In genomic region chr9:131657456-131657855, GRCh38 we compare ENCODE assay signal across 9 cellular contexts.
DNase-seq lines count a peak whose midpoint lies in the region; ATAC-seq and TF ChIP-seq lines count a peak whose summit lies in the region.
"Had no signal": no experiment of that assay in that cellular context is flagged by ENCODE, and none has a peak within 500 bp of the region (broad histone marks: within the 10 kb centered on the region; RNA-seq: fewer than 3 reads in every experiment).

No MANE protein-coding gene starts in this region.

- H3K9me3 Mint-ChIP-seq in chondrocyte (ENCODE audit: low read depth) = no peaks in the 10 kb centered on the region

- BruUV-seq in PC-9 (replicated peaks; lab: Mats Ljungman, UMichigan) = no TSS peak

- H3K36me3 Mint-ChIP-seq in chondrocyte (ENCODE audit: low read depth) = no peaks in the 10 kb centered on the region

- peak overlapping the region; percentile 73 for H3K4me2 ChIP-seq in PC-9

- no peaks in the 10 kb centered on the region for H3K9me2 ChIP-seq in PC-9 (ENCODE audit: insufficient read depth)

- H3K4me1 Mint-ChIP-seq in chondrocyte (ENCODE audit: low read depth) = peaks cover 60% of the 10 kb centered on the region

- ATAC-seq in psoas muscle (peak in 2 of 4 donors; percentile 10 to 29), HG02763 (IDR thresholded peaks at IDR 0.05; ENCODE audit: unreplicated experiment) (no peak), HG03457 (IDR thresholded peaks at IDR 0.05; ENCODE audit: unreplicated experiment) (no peak)

- H3K27ac ChIP-seq in PC-9 = peak overlapping the region; percentile 90
- H3K27ac ChIP-seq in psoas muscle = peak overlapping the region; percentile 74

- H4K20me1 ChIP-seq in PC-9 (ENCODE audit: insufficient read depth) = no peaks in the 10 kb centered on the region

- POLR2A ChIA-PET in PC-9 (lab: Charles Lee; ENCODE audit: unreplicated experiment) = interaction anchor here (1.5 kb wide), 1 partner anchor 49 kb away, joined by 5 read pairs; no protein-coding TSS in a partner anchor

- peak; percentile 26 for DNase-seq in DMS53 (lab: John Stamatoyannopoulos, UW)
- no peak for DNase-seq in DMS53 treated with DMSO at 0.1 percent for 48 hours (lab: John Stamatoyannopoulos, UW; ENCODE audit: unreplicated experiment)
- peak; percentile 34 to 70 for DNase-seq in PC-9
- DNase-seq in chondrocyte (ENCODE audit: low spot score) = no peak
- DNase-seq in psoas muscle = no peak
- DNase-seq in central memory CD4-positive, alpha-beta T cell = no peak
- DNase-seq: stimulated activated CD4-positive, alpha-beta T cell treated with anti-CD3 and anti-CD28 coated beads, Interleukin-4, amount 100 ng/mL, for 1 hour had no signal

- 88 to 94% (median 90%) methylated on average over 8 of the region's 8 CpGs for WGBS in psoas muscle, 3 donors

- no peak overlapping the region for H3K4me3 Mint-ChIP-seq in chondrocyte (ENCODE audit: unreplicated experiment)

- H3K79me2 ChIP-seq in PC-9 (ENCODE audit: low read depth) = peaks cover 19% of the 10 kb centered on the region; the same call in 1 of the 2 replicates

- H3K36me3 ChIP-seq in PC-9 (ENCODE audit: low read depth) = no peaks in the 10 kb centered on the region
- no peaks in the 10 kb centered on the region for H3K36me3 ChIP-seq in psoas muscle (ENCODE audit: insufficient read depth in 1 of 2, low read depth in 1 of 2)

- peaks cover 25% of the 10 kb centered on the region for H3F3A ChIP-seq in PC-9 (ENCODE audit: insufficient read depth, low read depth)

- TF ChIP-seq CTCF in PC-9 (conservative IDR thresholded peaks at IDR 0.05) = no peak
- TF ChIP-seq CTCF in chondrocyte (IDR thresholded peaks at IDR 0.05) = no peak
- no peak for TF ChIP-seq CTCF in psoas muscle (IDR thresholded peaks at IDR 0.05)

- H3K4me1 ChIP-seq in PC-9 (replicated peaks; ENCODE audit: insufficient read depth) (peaks cover 42% of the 10 kb centered on the region), psoas muscle (peaks cover 80% of the 10 kb centered on the region)

- intact Hi-C loops in PC-9 (cut with micrococcal nuclease; ENCODE audit: unreplicated experiment) = no loop called here
- intact Hi-C loops in psoas muscle (cut with DNase I) = loop anchor here (2.0 to 5.0 kb wide), 2 partner anchors 80 to 83 kb away; partner anchors contain the start of gene RAPGEF1 (in 1 of the 2)

- no peaks in the 10 kb centered on the region for H3K27me3 Mint-ChIP-seq in chondrocyte (ENCODE audit: low read depth)

- H3K27me3 ChIP-seq in PC-9 (ENCODE audit: insufficient read depth, low read depth) (no peaks in the 10 kb centered on the region), psoas muscle (ENCODE audit: insufficient read depth in 3 of 3, low read length in 2 of 3) (no peaks in the 10 kb centered on the region)

- CTCF ChIA-PET in PC-9 (lab: Charles Lee) = no interaction called here

- H3K9me3 ChIP-seq in PC-9 (ENCODE audit: insufficient read depth, low read depth) (no peaks in the 10 kb centered on the region), psoas muscle (no peaks in the 10 kb centered on the region)

- peak overlapping the region; percentile 96 for H3K27ac Mint-ChIP-seq in chondrocyte (ENCODE audit: unreplicated experiment)

- H3K4me3 ChIP-seq in PC-9 = peak overlapping the region; percentile 27; the same call in 1 of the 2 replicates
- H3K4me3 ChIP-seq in psoas muscle = no peak overlapping the region

- H2AFZ ChIP-seq in PC-9 = no peak overlapping the region

Comparison
In these comparisons a context has a peak if more than half of its experiments do, and no peak if none do; other contexts are left out.
1. DNase-seq: peak in DMS53 (single experiment) and PC-9 (2 of 2); none in DMS53 treated with DMSO at 0.1 percent for 48 hours (single experiment), chondrocyte (single experiment), psoas muscle (0 of 2) and central memory CD4-positive, alpha-beta T cell (single experiment).